In the genomic region with DNA sequence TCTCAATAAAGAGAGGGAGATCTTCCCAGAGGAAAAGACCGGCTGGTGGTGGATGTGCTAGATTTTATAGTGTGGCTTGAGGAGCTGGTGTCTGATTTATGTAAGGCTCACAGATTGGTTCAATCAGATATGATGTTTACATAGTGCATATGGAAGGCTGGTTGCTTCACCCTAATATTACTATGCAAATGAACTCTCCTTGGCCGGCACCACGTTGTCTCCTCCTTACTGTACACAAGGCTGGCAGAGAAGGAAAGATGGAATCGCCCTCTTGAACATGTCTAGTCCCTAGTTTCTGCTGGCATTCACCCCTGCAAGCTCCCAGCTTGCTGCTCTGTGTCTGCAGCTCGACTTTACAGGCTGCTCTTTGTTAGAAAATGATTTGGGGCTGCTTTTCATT, we compare ENCODE assay signal across 13 cellular contexts. TPM values are rescaled to one million over a fixed set of nuclear protein-coding genes. Genes with fewer than 3 reads are reported as not detected.
DNase-seq lines count a peak whose midpoint lies in the region; ATAC-seq lines count a peak whose summit lies in the region.
"Had no signal": no experiment of that assay in that cellular context is flagged by ENCODE, and none has a peak within 500 bp of the region (broad histone marks: within the 10 kb centered on the region; RNA-seq: fewer than 3 reads in every experiment).

No MANE protein-coding gene starts in this region.

- H3K9ac ChIP-seq in skeletal muscle satellite cell (ENCODE audit: low read depth, low read length) = no peak overlapping the region
- H3K9ac ChIP-seq: KMS-11 had no signal

- no peaks in the 10 kb centered on the region for H3K36me3 Mint-ChIP-seq in activated CD8-positive, alpha-beta memory T cell treated with anti-CD3 and anti-CD28 coated beads, Interleukin-2, amount 10 ng/mL, durations not matched to agents 7 days and 5 days
- H3K36me3 Mint-ChIP-seq: activated naive CD8-positive, alpha-beta T cell treated with anti-CD3 and anti-CD28 coated beads, Interleukin-2, amount 10 ng/mL, durations not matched to agents 7 days and 5 days; naive B cell; stimulated activated memory B cell treated with anti-CD40 and anti-IgM and Interleukin-4, amounts not matched to agents 10 μg/mL and 1 μg/mL and 100 μg/mL, for 72 hours had no signal

- H3K9me3 ChIP-seq in skeletal muscle satellite cell (replicated peaks; ENCODE audit: low read length) = no peaks in the 10 kb centered on the region

- peak overlapping the region; percentile 37 for H3K4me2 ChIP-seq in skeletal muscle satellite cell (ENCODE audit: low read length)
- H3K4me2 ChIP-seq: KMS-11 had no signal

- no peaks in the 10 kb centered on the region for H3K9me3 Mint-ChIP-seq in activated CD8-positive, alpha-beta memory T cell treated with anti-CD3 and anti-CD28 coated beads, Interleukin-2, amount 10 ng/mL, durations not matched to agents 7 days and 5 days (ENCODE audit: low read depth)
- H3K9me3 Mint-ChIP-seq: activated naive CD8-positive, alpha-beta T cell treated with anti-CD3 and anti-CD28 coated beads, Interleukin-2, amount 10 ng/mL, durations not matched to agents 7 days and 5 days; naive B cell; stimulated activated memory B cell treated with anti-CD40 and anti-IgM and Interleukin-4, amounts not matched to agents 10 μg/mL and 1 μg/mL and 100 μg/mL, for 72 hours had no signal

- DNase-seq in NCI-H2227 (lab: John Stamatoyannopoulos, UW; ENCODE audit: unreplicated experiment) (peak; percentile 4), NCI-H2227 treated with DMSO at 0.1 percent for 48 hours (lab: John Stamatoyannopoulos, UW) (no peak), NCI-H526 treated with DMSO at 0.1 percent for 48 hours (lab: John Stamatoyannopoulos, UW) (peak; percentile 39), fibroblast of gingiva (ENCODE audit: low read depth) (peak; percentile 65), sciatic nerve (ENCODE audit: low spot score) (no peak)
- no peak for DNase-seq in activated CD8-positive, alpha-beta memory T cell treated with anti-CD3 and anti-CD28 coated beads, Interleukin-2, amount 10 ng/mL, durations not matched to agents 7 days and 5 days
- DNase-seq: activated naive CD8-positive, alpha-beta T cell treated with anti-CD3 and anti-CD28 coated beads, Interleukin-2, amount 10 ng/mL, durations not matched to agents 7 days and 5 days; naive B cell had no signal

- no peak overlapping the region for H3K27ac Mint-ChIP-seq in activated CD8-positive, alpha-beta memory T cell treated with anti-CD3 and anti-CD28 coated beads, Interleukin-2, amount 10 ng/mL, durations not matched to agents 7 days and 5 days
- H3K27ac Mint-ChIP-seq: activated naive CD8-positive, alpha-beta T cell treated with anti-CD3 and anti-CD28 coated beads, Interleukin-2, amount 10 ng/mL, durations not matched to agents 7 days and 5 days; stimulated activated memory B cell treated with anti-CD40 and anti-IgM and Interleukin-4, amounts not matched to agents 10 μg/mL and 1 μg/mL and 100 μg/mL, for 72 hours had no signal

- H3K4me1 ChIP-seq in skeletal muscle satellite cell (ENCODE audit: control insufficient read depth, insufficient read depth, low read length) = peaks cover 27% of the 10 kb centered on the region

- intact Hi-C loops in sciatic nerve (cut with DNase I) = no loop called here

- ATAC-seq in sciatic nerve (no peak), GM18873 (IDR thresholded peaks at IDR 0.05; ENCODE audit: low FRiP score, unreplicated experiment) (no peak)
- ATAC-seq in activated CD8-positive, alpha-beta memory T cell treated with anti-CD3 and anti-CD28 coated beads, Interleukin-2, amount 10 ng/mL, durations not matched to agents 7 days and 5 days = no peak
- ATAC-seq: stimulated activated memory B cell treated with anti-CD40 and anti-IgM and Interleukin-4, amounts not matched to agents 10 μg/mL and 1 μg/mL and 100 μg/mL, for 72 hours had no signal

- H3K27me3 Mint-ChIP-seq in activated CD8-positive, alpha-beta memory T cell treated with anti-CD3 and anti-CD28 coated beads, Interleukin-2, amount 10 ng/mL, durations not matched to agents 7 days and 5 days = no peaks in the 10 kb centered on the region
- H3K27me3 Mint-ChIP-seq: naive B cell; stimulated activated memory B cell treated with anti-CD40 and anti-IgM and Interleukin-4, amounts not matched to agents 10 μg/mL and 1 μg/mL and 100 μg/mL, for 72 hours had no signal

- no peak overlapping the region for H3K4me3 ChIP-seq in skeletal muscle satellite cell (ENCODE audit: low read length)

- CTCF ChIA-PET in activated CD8-positive, alpha-beta memory T cell treated with anti-CD3 and anti-CD28 coated beads, Interleukin-2, amount 10 ng/mL, durations not matched to agents 7 days and 5 days (lab: Charles Lee) = no interaction called here

- no peaks in the 10 kb centered on the region for H3K36me3 ChIP-seq in skeletal muscle satellite cell (ENCODE audit: insufficient read depth, low read length)

- no peak overlapping the region for H3K4me3 Mint-ChIP-seq in activated CD8-positive, alpha-beta memory T cell treated with anti-CD3 and anti-CD28 coated beads, Interleukin-2, amount 10 ng/mL, durations not matched to agents 7 days and 5 days
- H3K4me3 Mint-ChIP-seq: activated naive CD8-positive, alpha-beta T cell treated with anti-CD3 and anti-CD28 coated beads, Interleukin-2, amount 10 ng/mL, durations not matched to agents 7 days and 5 days; naive B cell; stimulated activated memory B cell treated with anti-CD40 and anti-IgM and Interleukin-4, amounts not matched to agents 10 μg/mL and 1 μg/mL and 100 μg/mL, for 72 hours had no signal

- H3K4me1 Mint-ChIP-seq in activated CD8-positive, alpha-beta memory T cell treated with anti-CD3 and anti-CD28 coated beads, Interleukin-2, amount 10 ng/mL, durations not matched to agents 7 days and 5 days = peaks cover 3% of the 10 kb centered on the region
- H3K4me1 Mint-ChIP-seq: activated naive CD8-positive, alpha-beta T cell treated with anti-CD3 and anti-CD28 coated beads, Interleukin-2, amount 10 ng/mL, durations not matched to agents 7 days and 5 days had no signal

- no peaks in the 10 kb centered on the region for H3K27me3 ChIP-seq in skeletal muscle satellite cell (ENCODE audit: control insufficient read depth, insufficient read depth, low read length)

RNA-seq across cellular contexts. Expression of a gene that starts 8.9 kb away (rescaled TPM):
- total RNA-seq in skeletal muscle satellite cell (2012; rRNA removed) = not detected in 2 replicates
- total RNA-seq in sciatic nerve = not detected
- total RNA-seq in activated CD8-positive, alpha-beta memory T cell treated with anti-CD3 and anti-CD28 coated beads, Interleukin-2, amount 10 ng/mL, durations not matched to agents 7 days and 5 days = not detected
- total RNA-seq: activated naive CD8-positive, alpha-beta T cell treated with anti-CD3 and anti-CD28 coated beads, Interleukin-2, amount 10 ng/mL, durations not matched to agents 7 days and 5 days; T-helper 2 cell treated with Interferon-gamma antibody and Interleukin-4, amounts not matched to agents 100 ng/mL and 5 ng/mL, for 36 hours had no signal

RNA-seq across cellular contexts. Expression of a gene that starts 13.2 kb away (rescaled TPM):
- total RNA-seq in skeletal muscle satellite cell (2012; rRNA removed) = 25.8 and 33.0 TPM in 2 replicates
- total RNA-seq in sciatic nerve = 76.5 TPM
- total RNA-seq in activated CD8-positive, alpha-beta memory T cell treated with anti-CD3 and anti-CD28 coated beads, Interleukin-2, amount 10 ng/mL, durations not matched to agents 7 days and 5 days = 10 to 100 TPM; 50.5 to 78.2 TPM

Comparison
In these comparisons a context has a peak if more than half of its experiments do, and no peak if none do; other contexts are left out.
1. DNase-seq: peak in NCI-H2227 (single experiment), NCI-H526 treated with DMSO at 0.1 percent for 48 hours (single experiment) and fibroblast of gingiva (single experiment); none in NCI-H2227 treated with DMSO at 0.1 percent for 48 hours (single experiment), sciatic nerve (single experiment) and activated CD8-positive, alpha-beta memory T cell treated with anti-CD3 and anti-CD28 coated beads, Interleukin-2, amount 10 ng/mL, durations not matched to agents 7 days and 5 days (single experiment).